9 cellular contexts compared by ENCODE assay signal in the genomic region with DNA sequence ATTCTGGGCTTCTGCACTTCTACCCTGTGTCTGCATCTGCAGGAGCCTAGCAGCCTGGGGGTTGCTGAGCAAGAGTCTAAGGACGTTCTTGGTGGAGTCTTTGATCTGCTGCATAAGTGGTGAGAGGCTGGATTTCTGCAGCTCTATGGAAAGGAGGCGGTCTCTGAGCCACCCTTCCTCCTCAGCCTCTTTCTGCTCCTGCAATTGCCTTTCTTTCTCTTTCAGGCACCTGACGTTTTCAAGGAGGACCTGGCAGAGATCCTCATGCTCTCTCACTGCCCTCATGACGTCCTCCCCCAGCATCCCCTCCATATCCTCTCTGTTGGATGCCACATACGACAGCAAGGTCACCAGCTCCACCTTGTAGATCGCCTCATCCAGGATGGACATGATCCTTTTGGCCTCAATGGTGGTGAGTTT. TPM values are rescaled to one million over a fixed set of nuclear protein-coding genes. Genes with fewer than 3 reads are reported as not detected.
DNase-seq lines count a peak whose midpoint lies in the region; ATAC-seq and TF ChIP-seq lines count a peak whose summit lies in the region.
"Had no signal": no experiment of that assay in that cellular context is flagged by ENCODE, and none has a peak within 500 bp of the region (broad histone marks: within the 10 kb centered on the region; RNA-seq: fewer than 3 reads in every experiment).

No MANE protein-coding gene starts in this region.

- peaks cover 2% of the 10 kb centered on the region for H3K9me3 Mint-ChIP-seq in activated naive CD8-positive, alpha-beta T cell treated with anti-CD3 and anti-CD28 coated beads, Interleukin-2, amount 10 ng/mL, durations not matched to agents 7 days and 5 days

- intact Hi-C loops in left ventricle myocardium inferior (cut with micrococcal nuclease) = no loop called here
- intact Hi-C loops in Right ventricle myocardium superior (cut with DNase I) = no loop called here

- peak overlapping the region; percentile 92 for H3K27ac Mint-ChIP-seq in activated naive CD8-positive, alpha-beta T cell treated with anti-CD3 and anti-CD28 coated beads, Interleukin-2, amount 10 ng/mL, durations not matched to agents 7 days and 5 days

- H3K4me1 ChIP-seq in left ventricle myocardium inferior (peaks cover 33% of the 10 kb centered on the region), thoracic aorta (ENCODE audit: control insufficient read depth in 1 of 2, low read depth in 2 of 2) (peaks cover 5 to 28% of the 10 kb centered on the region in 2 donors), osteoblast (ENCODE audit: insufficient read depth, low read length) (no peaks in the 10 kb centered on the region)
- H3K4me1 ChIP-seq: Caco-2 had no signal

- DNase-seq in left ventricle myocardium inferior (no peak), Right ventricle myocardium superior (no peak), thoracic aorta (ENCODE audit: low spot score) (no peak), CD1c-positive myeloid dendritic cell (ENCODE audit: extremely low spot score) (no peak), osteoblast (ENCODE audit: insufficient read length, low spot score, missing footprints) (no peak)
- peak; percentile 45 for DNase-seq in activated naive CD8-positive, alpha-beta T cell treated with anti-CD3 and anti-CD28 coated beads, Interleukin-2, amount 10 ng/mL, durations not matched to agents 7 days and 5 days
- DNase-seq: Caco-2 had no signal

- POLR2A ChIA-PET in activated naive CD8-positive, alpha-beta T cell treated with anti-CD3 and anti-CD28 coated beads, Interleukin-2, amount 10 ng/mL, durations not matched to agents 7 days and 5 days (lab: Charles Lee) = interaction anchor here (0.7 to 2.3 kb wide), 8 partner anchors 10 to 54 kb away, joined by 3 to 24 read pairs (median 4); a partner anchor contains a TSS

- no peak for TF ChIP-seq CTCF in left ventricle myocardium inferior (IDR thresholded peaks at IDR 0.05; ENCODE audit: borderline replicate concordance)
- TF ChIP-seq CTCF in thoracic aorta (IDR thresholded peaks at IDR 0.05) = no peak
- no peak for TF ChIP-seq CTCF in osteoblast (IDR thresholded peaks at IDR 0.05; ENCODE audit: extremely low read depth, low read depth, low read length)

- H3K36me3 Mint-ChIP-seq in activated naive CD8-positive, alpha-beta T cell treated with anti-CD3 and anti-CD28 coated beads, Interleukin-2, amount 10 ng/mL, durations not matched to agents 7 days and 5 days = peaks cover 6% of the 10 kb centered on the region

- H2AFZ ChIP-seq in osteoblast (ENCODE audit: low read length) = no peak overlapping the region

- no peaks in the 10 kb centered on the region for H3K79me2 ChIP-seq in osteoblast (ENCODE audit: insufficient read depth, low read length)

- H4K20me1 ChIP-seq in osteoblast (ENCODE audit: insufficient read depth, low read length) = no peaks in the 10 kb centered on the region

- peaks cover 2% of the 10 kb centered on the region for H3K27me3 Mint-ChIP-seq in activated naive CD8-positive, alpha-beta T cell treated with anti-CD3 and anti-CD28 coated beads, Interleukin-2, amount 10 ng/mL, durations not matched to agents 7 days and 5 days

- peaks cover 46% of the 10 kb centered on the region for H3K4me1 Mint-ChIP-seq in activated naive CD8-positive, alpha-beta T cell treated with anti-CD3 and anti-CD28 coated beads, Interleukin-2, amount 10 ng/mL, durations not matched to agents 7 days and 5 days

- H3K4me3 ChIP-seq in left ventricle myocardium inferior (no peak overlapping the region), thoracic aorta (no peak overlapping the region), osteoblast (ENCODE audit: insufficient read depth, low read length) (no peak overlapping the region)

- peak overlapping the region; percentile 72 for H3K27ac ChIP-seq in left ventricle myocardium inferior (replicated peaks)
- H3K27ac ChIP-seq in KOPT-K1 (ENCODE audit: low read depth, low read length, poor library complexity, severe bottlenecking) = peak overlapping the region; percentile 43
- peak overlapping the region; percentile 50 to 59 for H3K27ac ChIP-seq in thoracic aorta
- H3K27ac ChIP-seq in osteoblast (ENCODE audit: low read depth, low read length) = no peak overlapping the region

- ATAC-seq in Right ventricle myocardium superior (ENCODE audit: poor library complexity) (no peak), thoracic aorta (ENCODE audit: insufficient number of reproducible peaks, low FRiP score, low read depth) (no peak), GM19351 (IDR thresholded peaks at IDR 0.05; ENCODE audit: unreplicated experiment) (no peak)
- ATAC-seq in activated naive CD8-positive, alpha-beta T cell treated with anti-CD3 and anti-CD28 coated beads, Interleukin-2, amount 10 ng/mL, durations not matched to agents 7 days and 5 days (ENCODE audit: low read depth) = peak; percentile 32

- H3K4me2 ChIP-seq in osteoblast (ENCODE audit: insufficient read depth, low read length) = no peak overlapping the region

- H3K27me3 ChIP-seq in left ventricle myocardium inferior (ENCODE audit: low read depth) = no peaks in the 10 kb centered on the region
- no peaks in the 10 kb centered on the region for H3K27me3 ChIP-seq in thoracic aorta (replicated peaks; ENCODE audit: insufficient read depth)
- H3K27me3 ChIP-seq in osteoblast (ENCODE audit: insufficient read depth, low read length) = no peaks in the 10 kb centered on the region

- H3K9me3 ChIP-seq in left ventricle myocardium inferior (replicated peaks) (no peaks in the 10 kb centered on the region), KOPT-K1 (ENCODE audit: insufficient read depth, low read length, poor library complexity, severe bottlenecking) (no peaks in the 10 kb centered on the region), thoracic aorta (no peaks in the 10 kb centered on the region), osteoblast (ENCODE audit: low read depth, low read length) (no peaks in the 10 kb centered on the region)
- H3K9me3 ChIP-seq: Caco-2 had no signal

- H3K36me3 ChIP-seq in left ventricle myocardium inferior = no peaks in the 10 kb centered on the region
- no peaks in the 10 kb centered on the region for H3K36me3 ChIP-seq in KOPT-K1 (ENCODE audit: insufficient read depth, low read length)
- H3K36me3 ChIP-seq in thoracic aorta = no peaks in the 10 kb centered on the region
- H3K36me3 ChIP-seq in osteoblast (ENCODE audit: insufficient read depth, low read length) = no peaks in the 10 kb centered on the region

- peak overlapping the region; percentile 76 for H3K4me3 Mint-ChIP-seq in activated naive CD8-positive, alpha-beta T cell treated with anti-CD3 and anti-CD28 coated beads, Interleukin-2, amount 10 ng/mL, durations not matched to agents 7 days and 5 days

RNA-seq across cellular contexts. Expression of a gene that starts 13.6 kb away (rescaled TPM):
- 153 TPM for total RNA-seq in left ventricle myocardium inferior
- total RNA-seq in Right ventricle myocardium superior = 128 TPM
- total RNA-seq in activated naive CD8-positive, alpha-beta T cell treated with anti-CD3 and anti-CD28 coated beads, Interleukin-2, amount 10 ng/mL, durations not matched to agents 7 days and 5 days = 10 to 100 TPM; 29.9 to 32.0 TPM
- total RNA-seq in thoracic aorta = 10 to 100 TPM; 84.1 to 93.5 TPM
- 25.7 and 28.9 TPM in 2 replicates for total RNA-seq in osteoblast

RNA-seq across cellular contexts. Expression of a gene that starts 22.1 kb away (rescaled TPM):
- total RNA-seq in left ventricle myocardium inferior (17.9 TPM), Right ventricle myocardium superior (16.3 TPM), thoracic aorta (10 to 100 TPM; 12.2 to 26.9 TPM), osteoblast (20.0 and 22.4 TPM in 2 replicates)
- total RNA-seq in activated naive CD8-positive, alpha-beta T cell treated with anti-CD3 and anti-CD28 coated beads, Interleukin-2, amount 10 ng/mL, durations not matched to agents 7 days and 5 days = 10 to 100 TPM; 18.5 to 21.5 TPM

RNA-seq across cellular contexts. Expression of a gene that starts 22.4 kb away (rescaled TPM):
- total RNA-seq in left ventricle myocardium inferior (34.7 TPM), Right ventricle myocardium superior (33.6 TPM), thoracic aorta (10 to 100 TPM; 27.3 to 84.2 TPM), osteoblast (40.2 and 49.5 TPM in 2 replicates)
- 10 to 100 TPM; 70.1 to 74.2 TPM for total RNA-seq in activated naive CD8-positive, alpha-beta T cell treated with anti-CD3 and anti-CD28 coated beads, Interleukin-2, amount 10 ng/mL, durations not matched to agents 7 days and 5 days

RNA-seq across cellular contexts. Expression of a gene that starts 58.1 kb away (rescaled TPM):
- total RNA-seq in left ventricle myocardium inferior = not detected
- total RNA-seq in Right ventricle myocardium superior = not detected
- under 1 TPM; 0.55 to 0.65 TPM for total RNA-seq in activated naive CD8-positive, alpha-beta T cell treated with anti-CD3 and anti-CD28 coated beads, Interleukin-2, amount 10 ng/mL, durations not matched to agents 7 days and 5 days
- not detected for total RNA-seq in thoracic aorta
- total RNA-seq in osteoblast = not detected in 2 replicates
